In the genomic region with DNA sequence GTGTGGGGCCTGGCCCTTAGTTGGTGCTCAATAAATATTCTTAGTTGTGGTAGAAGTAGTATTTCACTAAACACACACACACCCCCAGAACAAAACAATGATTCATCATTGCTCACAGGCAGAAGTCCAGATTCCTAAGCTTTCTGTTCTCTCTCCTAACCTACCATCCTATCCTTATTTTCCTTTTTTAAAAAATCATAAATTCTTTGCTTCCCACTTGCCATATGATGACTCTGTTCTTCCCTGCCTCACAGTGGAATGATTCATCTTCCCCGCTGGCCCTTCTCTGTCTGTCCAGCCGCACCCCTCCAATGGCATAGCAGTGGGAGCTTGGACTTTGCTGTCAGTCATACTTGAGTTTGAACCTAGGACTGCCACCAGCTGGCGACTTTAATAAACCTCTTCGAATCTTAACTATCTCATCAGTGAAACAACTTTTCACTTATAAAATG, we compare ENCODE assay signal across 13 cellular contexts. TPM values are rescaled to one million over a fixed set of nuclear protein-coding genes. Genes with fewer than 3 reads are reported as not detected.
A peak's percentile ranks its signal among the peaks of the same experiment; 100 is the strongest.
DNase-seq lines count a peak whose midpoint lies in the region; ATAC-seq, FAIRE-seq and TF ChIP-seq lines count a peak whose summit lies in the region.
"Had no signal": no experiment of that assay in that cellular context is flagged by ENCODE, and none has a peak within 500 bp of the region (broad histone marks: within the 10 kb centered on the region; RNA-seq: fewer than 3 reads in every experiment).

No MANE protein-coding gene starts in this region.

- H4K20me1 ChIP-seq in MM.1S (ENCODE audit: insufficient read depth, low read length): no peaks in the 10 kb centered on the region

- no peak for TF ChIP-seq EP300 in A549 (IDR thresholded peaks at IDR 0.05)

- DNase-seq in A549 (ENCODE audit: low read depth in 1 of 2, low spot score in 1 of 2): peak; percentile 35 to 79
- DNase-seq in SW480 (ENCODE audit: low spot score): peak; percentile 73
- peak; percentile 69 for DNase-seq in fibroblast of villous mesenchyme (ENCODE audit: low read depth)
- DNase-seq in SIG-M5 (lab: John Stamatoyannopoulos, UW): no peak
- DNase-seq in MM.1S: no peak
- no peak for DNase-seq in RPMI8226
- DNase-seq: body of pancreas, heart right ventricle, NCI-H1048 had no signal

- H3K4me1 ChIP-seq in A549 (peaks cover 16% of the 10 kb centered on the region), HEK293 (ENCODE audit: control insufficient read depth, insufficient read depth, low read length) (no peaks in the 10 kb centered on the region; the same call in 1 of the 2 replicates), MM.1S (ENCODE audit: low read length) (peaks cover 21% of the 10 kb centered on the region)

- H3K36me3 ChIP-seq in HEK293 (ENCODE audit: control insufficient read depth in 2 of 2, insufficient read depth in 1 of 2, low read length in 2 of 2): no peaks in the 10 kb centered on the region
- H3K36me3 ChIP-seq in MM.1S (replicated peaks; ENCODE audit: insufficient read depth, low read length): no peaks in the 10 kb centered on the region
- H3K36me3 ChIP-seq: BLaER1 treated with 17β-estradiol and CSF1 and Interleukin-3, amounts not matched to agents 10 nM and 100 nM; heart right ventricle had no signal

- TF ChIP-seq CTCF in A549 (IDR thresholded peaks at IDR 0.05) (peak; percentile 35; the same call in 2 of the 3 replicates), HEK293 (tag by site-specific recombination; IDR thresholded peaks at IDR 0.05) (no peak), fibroblast of villous mesenchyme (IDR thresholded peaks at IDR 0.05; ENCODE audit: insufficient read depth, low read depth, low read length) (no peak), MM.1S (IDR thresholded peaks at IDR 0.05; ENCODE audit: low read length) (no peak)

- no peak for TF ChIP-seq POLR2A in A549 (IDR thresholded peaks at IDR 0.05; ENCODE audit: low read length)

- TF ChIP-seq RAD21 in A549 (conservative IDR thresholded peaks at IDR 0.05 in 1 of 2, IDR thresholded peaks at IDR 0.05 in 1 of 2): peak; percentile 16 to 21; a peak in 2 of 5 replicates

- no peaks in the 10 kb centered on the region for H3K9me2 ChIP-seq in MM.1S (replicated peaks; ENCODE audit: insufficient read depth, low read length)

- peak; percentile 23 for FAIRE-seq in A549 (lab: Jason Lieb, UNC)
- FAIRE-seq: GM12878 had no signal

- POLR2A ChIA-PET in A549 (lab: Yijun Ruan, JAX) (no interaction called here), HEK293 (lab: Yijun Ruan, JAX) (no interaction called here)

- H3K27me3 ChIP-seq in MM.1S (replicated peaks; ENCODE audit: insufficient read depth, low read length): no peaks in the 10 kb centered on the region
- H3K27me3 ChIP-seq: body of pancreas had no signal

- 13% methylated on average over 4 of the region's 4 CpGs for WGBS in A549 (ENCODE audit: missing lambda C conversion rate)

- peak; percentile 78 for ATAC-seq in A549
- ATAC-seq in activated CD4-positive, CD25-positive, alpha-beta regulatory T cell treated with anti-CD3 and anti-CD28 coated beads, Interleukin-2, amount 50 U/mL, for 24 hours: no peak
- ATAC-seq: body of pancreas, GM12878, heart right ventricle had no signal

- no peak overlapping the region for H3K27ac ChIP-seq in A549
- H3K27ac ChIP-seq in HEK293 (ENCODE audit: extremely low read depth, low read depth, low read length): no peak overlapping the region
- H3K27ac ChIP-seq in MM.1S (ENCODE audit: low read length): no peak overlapping the region
- H3K27ac ChIP-seq: BLaER1 treated with 17β-estradiol and CSF1 and Interleukin-3, amounts not matched to agents 10 nM and 100 nM; body of pancreas; heart right ventricle had no signal

- no peaks in the 10 kb centered on the region for H3K79me2 ChIP-seq in MM.1S (ENCODE audit: low read length)

- 0 out of 2 replicates have a peak, but pooled peaks cover 4% of the 10 kb centered on the region for H3F3A ChIP-seq in MM.1S (ENCODE audit: insufficient read depth, low read length)

- no peak overlapping the region for H2AFZ ChIP-seq in MM.1S (ENCODE audit: low read length)

- H3K9me3 ChIP-seq in A549: no peaks in the 10 kb centered on the region
- H3K9me3 ChIP-seq in HEK293 (ENCODE audit: control insufficient read depth, insufficient read depth, low read depth, low read length): no peaks in the 10 kb centered on the region
- no peaks in the 10 kb centered on the region for H3K9me3 ChIP-seq in MM.1S (replicated peaks; ENCODE audit: insufficient read depth, low read length)
- H3K9me3 ChIP-seq: body of pancreas had no signal

- CTCF ChIA-PET in A549 (lab: Yijun Ruan, JAX): interaction anchor here (0.8 to 2.0 kb wide), 8 partner anchors 9 to 204 kb away, joined by 3 to 6 read pairs (median 4); no protein-coding TSS in a partner anchor
- CTCF ChIA-PET in HEK293 (lab: Yijun Ruan, JAX): interaction anchor here (0.6 to 1.7 kb wide), 4 partner anchors 9 to 203 kb away, joined by 3 to 7 read pairs (median 4); no protein-coding TSS in a partner anchor

- peak overlapping the region; percentile 55 for H3K4me2 ChIP-seq in A549
- no peak overlapping the region for H3K4me2 ChIP-seq in MM.1S (ENCODE audit: low read depth, low read length)
- H3K4me2 ChIP-seq: BLaER1 treated with 17β-estradiol and CSF1 and Interleukin-3, amounts not matched to agents 10 nM and 100 nM had no signal

- no peak overlapping the region for H3K9ac ChIP-seq in MM.1S (ENCODE audit: low read length)
- H3K9ac ChIP-seq: BLaER1 treated with 17β-estradiol and CSF1 and Interleukin-3, amounts not matched to agents 10 nM and 100 nM had no signal

- H3K4me3 ChIP-seq in A549 (no peak overlapping the region), HEK293 (ENCODE audit: low read depth, low read length) (no peak overlapping the region), fibroblast of villous mesenchyme (ENCODE audit: low read depth, low read length) (no peak overlapping the region), MM.1S (ENCODE audit: low read length) (no peak overlapping the region)
- H3K4me3 ChIP-seq: BLaER1 treated with 17β-estradiol and CSF1 and Interleukin-3, amounts not matched to agents 10 nM and 100 nM; body of pancreas; GM12878; heart right ventricle had no signal

TF ChIP-seq in A549, 52 proteins besides CTCF, POLR2A, EP300 and RAD21 (continues in another document):
- TF ChIP-seq, protein P1, sequence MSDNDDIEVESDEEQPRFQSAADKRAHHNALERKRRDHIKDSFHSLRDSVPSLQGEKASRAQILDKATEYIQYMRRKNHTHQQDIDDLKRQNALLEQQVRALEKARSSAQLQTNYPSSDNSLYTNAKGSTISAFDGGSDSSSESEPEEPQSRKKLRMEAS (IDR thresholded peaks at IDR 0.05): 0 out of 2 replicates have a peak, but pooled peaks have one; percentile 28
- TF ChIP-seq, protein P2, sequence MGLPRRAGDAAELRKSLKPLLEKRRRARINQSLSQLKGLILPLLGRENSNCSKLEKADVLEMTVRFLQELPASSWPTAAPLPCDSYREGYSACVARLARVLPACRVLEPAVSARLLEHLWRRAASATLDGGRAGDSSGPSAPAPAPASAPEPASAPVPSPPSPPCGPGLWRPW (IDR thresholded peaks at IDR 0.05): no peak
- TF ChIP-seq PBX3 (IDR thresholded peaks at IDR 0.05): 0 out of 2 replicates have a peak, but pooled peaks have one; percentile 46
- peak; percentile 82 for TF ChIP-seq JUNB (IDR thresholded peaks at IDR 0.05)
- TF ChIP-seq FOXS1 (CRISPR knock-in tag; IDR thresholded peaks at IDR 0.05): no peak
- no peak for TF ChIP-seq BHLHE40 (IDR thresholded peaks at IDR 0.05; ENCODE audit: low read depth, low read length)
- no peak for TF ChIP-seq CBX2 (IDR thresholded peaks at IDR 0.05; ENCODE audit: borderline replicate concordance, low read depth)
- no peak for TF ChIP-seq MAFK (IDR thresholded peaks at IDR 0.05; ENCODE audit: partially characterized antibody)

TF ChIP-seq in HEK293, 187 proteins besides CTCF, POLR2A, EP300 and RAD21:
- TF ChIP-seq PRDM1 (tag by site-specific recombination; IDR thresholded peaks at IDR 0.05) (no peak), ZNF664 (tag by site-specific recombination; IDR thresholded peaks at IDR 0.05) (peak; percentile 76; the same call in 1 of the 2 replicates)

RNA-seq across cellular contexts. Expression of gene EML6, which starts 5.2 kb away (rescaled TPM):
- 1.5 and 3.0 TPM in 2 replicates for polyA plus RNA-seq in A549 (2011; rRNA removed)
- 1.0 and 1.5 TPM in 2 replicates for polyA plus RNA-seq in A549 (2012; cell fraction: cytosol; rRNA removed)
- polyA plus RNA-seq in A549 (2012; cell fraction: nucleus; rRNA removed): 3.2 and 4.7 TPM in 2 replicates
- polyA plus RNA-seq in A549 (2017; fragmentation: RNase III; extraction: RNeasy Plus Mini Kit Qiagen cat#74134 plus additional on column Dnase treatment): 1.4 to 1.8 TPM (median 1.7 TPM) in 3 replicates
- 1.8 and 3.4 TPM in 2 replicates for polyA minus RNA-seq in A549 (2011; rRNA and poly(A)+ RNA removed)
- total RNA-seq in fibroblast of villous mesenchyme: 0.32 and 1.3 TPM in 2 replicates

Comparison
In these comparisons a context has a peak if more than half of its experiments do, and no peak if none do; other contexts are left out.
1. ATAC-seq: peak in A549 (2 of 2); none in activated CD4-positive, CD25-positive, alpha-beta regulatory T cell treated with anti-CD3 and anti-CD28 coated beads, Interleukin-2, amount 50 U/mL, for 24 hours (0 of 2).
2. DNase-seq: peak in A549 (2 of 2), SW480 (single experiment) and fibroblast of villous mesenchyme (single experiment); none in SIG-M5 (single experiment), MM.1S (single experiment) and RPMI8226 (single experiment).
3. Of the 5 proteins assayed by ChIP-seq in both HEK293 and A549: peak only in HEK293: none; only in A549: CTCF and PBX3; in both: none; in neither: 3.